ENCODE assay signal across 8 cellular contexts in genomic region chr13:110705826-110706569, GRCh38.
DNase-seq lines count a peak whose midpoint lies in the region; ATAC-seq lines count a peak whose summit lies in the region.

A gene with protein sequence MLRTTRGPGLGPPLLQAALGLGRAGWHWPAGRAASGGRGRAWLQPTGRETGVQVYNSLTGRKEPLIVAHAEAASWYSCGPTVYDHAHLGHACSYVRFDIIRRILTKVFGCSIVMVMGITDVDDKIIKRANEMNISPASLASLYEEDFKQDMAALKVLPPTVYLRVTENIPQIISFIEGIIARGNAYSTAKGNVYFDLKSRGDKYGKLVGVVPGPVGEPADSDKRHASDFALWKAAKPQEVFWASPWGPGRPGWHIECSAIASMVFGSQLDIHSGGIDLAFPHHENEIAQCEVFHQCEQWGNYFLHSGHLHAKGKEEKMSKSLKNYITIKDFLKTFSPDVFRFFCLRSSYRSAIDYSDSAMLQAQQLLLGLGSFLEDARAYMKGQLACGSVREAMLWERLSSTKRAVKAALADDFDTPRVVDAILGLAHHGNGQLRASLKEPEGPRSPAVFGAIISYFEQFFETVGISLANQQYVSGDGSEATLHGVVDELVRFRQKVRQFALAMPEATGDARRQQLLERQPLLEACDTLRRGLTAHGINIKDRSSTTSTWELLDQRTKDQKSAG (minus strand): TSS chr13:110706116. CDS start chr13:110706093, 23 bp downstream.

- DNase-seq in AG20443 (ENCODE audit: low spot score) (peak; percentile 95), NCI-H446 treated with DMSO at 0.1 percent for 48 hours (lab: John Stamatoyannopoulos, UW) (peak; percentile 64), iris pigment epithelial cell (ENCODE audit: low read depth) (peak; percentile 97)
- peak; percentile 85 for DNase-seq in activated CD4-positive, CD25-positive, alpha-beta regulatory T cell treated with anti-CD3 and anti-CD28 coated beads, Interleukin-2, amount 50 U/mL, for 16 hours (ENCODE audit: low read depth, low spot score)
- peak; percentile 86 for DNase-seq in central memory CD4-positive, alpha-beta T cell
- DNase-seq in stimulated activated CD4-positive, alpha-beta T cell treated with anti-CD3 and anti-CD28 coated beads, Interleukin-12 subunit alpha, Interleukin-12 subunit beta, amount 100 ng/mL, for 4 hours, result peak; percentile 97

- peak; percentile 92 for ATAC-seq in GM19043 (IDR thresholded peaks at IDR 0.05; ENCODE audit: low read depth, unreplicated experiment)
- ATAC-seq in HG03354 (IDR thresholded peaks at IDR 0.05; ENCODE audit: poor library complexity, severe bottlenecking, unreplicated experiment), result peak; percentile 95

Comparison
In these comparisons a context has a peak if more than half of its experiments do, and no peak if none do; other contexts are left out.
1. Peak in every context shown above with its lines: DNase-seq and ATAC-seq.